Comparison of ENCODE assay signal across 11 cellular contexts in the genomic region with DNA sequence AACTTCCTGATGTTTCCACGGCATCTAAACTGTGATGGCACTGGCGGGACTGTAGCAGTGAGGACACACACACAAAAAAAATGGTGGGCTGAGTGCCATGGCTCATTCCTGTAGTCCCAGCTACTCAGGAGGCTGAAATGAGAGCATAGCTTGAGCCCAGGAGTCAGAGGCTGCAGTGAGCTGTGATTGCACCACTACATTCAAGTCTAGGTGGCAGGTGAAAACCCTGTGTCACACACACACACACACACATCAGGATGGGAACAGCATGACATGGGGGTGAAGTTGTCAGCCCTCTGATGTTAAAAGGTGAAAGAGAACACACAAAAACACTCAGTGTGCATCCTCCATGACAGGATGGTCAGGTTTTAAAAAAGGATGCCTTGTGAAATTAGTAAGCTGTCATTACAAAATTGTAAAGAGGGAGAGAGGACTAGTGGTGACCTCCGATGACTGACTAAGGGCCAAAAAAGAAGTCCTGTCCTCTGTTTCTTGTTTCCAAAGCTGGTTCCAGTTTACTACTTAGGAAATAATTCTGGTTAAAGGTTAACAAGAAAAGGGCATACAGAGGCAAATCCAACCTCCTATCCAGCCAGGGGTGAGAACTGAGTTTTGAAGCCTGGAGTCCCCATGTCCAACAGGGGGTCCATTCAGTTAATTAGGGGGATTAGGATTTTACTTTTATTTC.
"Had no signal": no experiment of that assay in that cellular context is flagged by ENCODE, and none has a peak within 500 bp of the region (broad histone marks: within the 10 kb centered on the region; RNA-seq: fewer than 3 reads in every experiment).

No MANE protein-coding gene starts in this region.

- ATAC-seq: GM23338, HCT116 had no signal

- H3K4me1 ChIP-seq: HAP-1 had no signal

- H3K4me2 ChIP-seq: GM23338 had no signal

- H3K9me3 ChIP-seq: HAP-1 had no signal

- H2AFZ ChIP-seq: GM23248, GM23338 had no signal

- DNase-seq: GM23248, GOT3, H7, H9, HCEC 1CT, HFFc6 had no signal

- H3K9ac ChIP-seq: GM23248 had no signal

- H3K4me3 ChIP-seq: GM23248, GM23338, HAP-1 had no signal

- FAIRE-seq: H1, H54 had no signal

- H3K36me3 ChIP-seq: HAP-1 had no signal

- H3K27ac ChIP-seq: GM23248 had no signal
